Comparison of ENCODE assay signal across 9 cellular contexts in genomic region chr9:37309136-37309535, GRCh38.
A peak's percentile ranks its signal among the peaks of the same experiment; 100 is the strongest.
DNase-seq lines count a peak whose midpoint lies in the region; FAIRE-seq and TF ChIP-seq lines count a peak whose summit lies in the region.
"Had no signal": no experiment of that assay in that cellular context is flagged by ENCODE, and none has a peak within 500 bp of the region (broad histone marks: within the 10 kb centered on the region; RNA-seq: fewer than 3 reads in every experiment).

No MANE protein-coding gene starts in this region.

- no peak overlapping the region for H3K4me3 ChIP-seq in Karpas-422 (ENCODE audit: low read length)
- H3K4me3 ChIP-seq in cardiac fibroblast (replicated peaks in 1 of 2; ENCODE audit: low read depth in 2 of 2, low read length in 2 of 2) = no peak overlapping the region
- H3K4me3 ChIP-seq: lung had no signal

- no peak overlapping the region for H3K9ac ChIP-seq in Karpas-422 (ENCODE audit: low read length)

- peak; percentile 21 for TF ChIP-seq CTCF in cardiac fibroblast (IDR thresholded peaks at IDR 0.05; ENCODE audit: low read depth, low read length)

- no peaks in the 10 kb centered on the region for H3K27me3 ChIP-seq in Karpas-422 (ENCODE audit: low read length)

- H3K9me2 ChIP-seq in Karpas-422 (replicated peaks; ENCODE audit: insufficient read depth, low read length) = no peaks in the 10 kb centered on the region

- no peak for FAIRE-seq in RCC 7860 (lab: Jason Lieb, UNC)

- peaks cover 42% of the 10 kb centered on the region for H3K36me3 ChIP-seq in Karpas-422 (ENCODE audit: insufficient read depth, low read length)

- no peaks in the 10 kb centered on the region for H4K20me1 ChIP-seq in Karpas-422 (ENCODE audit: insufficient read depth, low read depth, low read length)

- peaks cover 20% of the 10 kb centered on the region for H3K79me2 ChIP-seq in Karpas-422 (ENCODE audit: low read length)

- H3K4me1 ChIP-seq in Karpas-422 (ENCODE audit: low read length) = peaks cover 23% of the 10 kb centered on the region

- DNase-seq in NCI-H748 (lab: John Stamatoyannopoulos, UW; ENCODE audit: unreplicated experiment) (peak; percentile 26), NCI-H748 treated with DMSO at 0.1 percent for 48 hours (lab: John Stamatoyannopoulos, UW) (no peak), Karpas-422 (peak; percentile 68), cardiac fibroblast (ENCODE audit: low read depth in 2 of 2) (peak in 1 of 2 donors; percentile 40), cortex of kidney (lab: John Stamatoyannopoulos, UW) (no peak), RCC 7860 (ENCODE audit: low spot score) (no peak), GM03348 (ENCODE audit: low spot score) (no peak)
- DNase-seq in stimulated activated CD4-positive, alpha-beta T cell treated with anti-CD3 and anti-CD28 coated beads, Interleukin-12 subunit alpha, Interleukin-12 subunit beta, amount 100 ng/mL, for 4 hours = peak; percentile 18

- H3K27ac ChIP-seq in Karpas-422 (ENCODE audit: low read length) = peak overlapping the region; percentile 71

- no peak overlapping the region for H2AFZ ChIP-seq in Karpas-422 (ENCODE audit: low read length)

- no peaks in the 10 kb centered on the region for H3K9me3 ChIP-seq in Karpas-422 (ENCODE audit: low read length)

- H3K4me2 ChIP-seq in Karpas-422 (ENCODE audit: low read depth, low read length, poor library complexity, severe bottlenecking) = no peak overlapping the region

Comparison
In these comparisons a context has a peak if more than half of its experiments do, and no peak if none do; other contexts are left out.
1. DNase-seq: peak in NCI-H748 (single experiment), Karpas-422 (single experiment) and stimulated activated CD4-positive, alpha-beta T cell treated with anti-CD3 and anti-CD28 coated beads, Interleukin-12 subunit alpha, Interleukin-12 subunit beta, amount 100 ng/mL, for 4 hours (single experiment); none in NCI-H748 treated with DMSO at 0.1 percent for 48 hours (single experiment), cortex of kidney (single experiment), RCC 7860 (single experiment) and GM03348 (single experiment).